ENCODE assay signal across 15 cellular contexts in genomic region chr7:1046722-1047679, GRCh38. TPM values are rescaled to one million over a fixed set of nuclear protein-coding genes. Genes with fewer than 3 reads are reported as not detected.
A peak's percentile ranks its signal among the peaks of the same experiment; 100 is the strongest.
DNase-seq lines count a peak whose midpoint lies in the region; ATAC-seq and TF ChIP-seq lines count a peak whose summit lies in the region.
"Had no signal": no experiment of that assay in that cellular context is flagged by ENCODE, and none has a peak within 500 bp of the region (broad histone marks: within the 10 kb centered on the region; RNA-seq: fewer than 3 reads in every experiment).

No MANE protein-coding gene starts in this region.

- peaks cover 68% of the 10 kb centered on the region for H3K4me1 Mint-ChIP-seq in neural progenitor cell

- H4K20me1 ChIP-seq in PC-9 (ENCODE audit: insufficient read depth): peaks cover 36% of the 10 kb centered on the region
- peaks cover 39% of the 10 kb centered on the region for H4K20me1 ChIP-seq in neural progenitor cell (ENCODE audit: low read depth)

- CTCF ChIA-PET in PC-9 (lab: Charles Lee): no interaction called here

- POLR2A ChIA-PET in PC-9 (lab: Charles Lee; ENCODE audit: unreplicated experiment): interaction anchor here (0.6 kb wide), 1 partner anchor 9 kb away, joined by 4 read pairs; no protein-coding TSS in a partner anchor

- intact Hi-C loops in PC-9 (cut with micrococcal nuclease; ENCODE audit: unreplicated experiment) (no loop called here), body of pancreas (cut with DNase I) (no loop called here)

- H3K27ac ChIP-seq in PC-9: 0 out of 2 replicates have a peak overlapping the region, but pooled peaks have one; percentile 4
- peak overlapping the region; percentile 14 to 58 (median 21) for H3K27ac ChIP-seq in body of pancreas
- peak overlapping the region; percentile 2 for H3K27ac ChIP-seq in neural progenitor cell

- peaks cover 48% of the 10 kb centered on the region for H3K4me1 ChIP-seq in PC-9 (replicated peaks; ENCODE audit: insufficient read depth)
- H3K4me1 ChIP-seq in body of pancreas: peaks cover 53% of the 10 kb centered on the region
- H3K4me1 ChIP-seq in neural progenitor cell: peaks cover 44% of the 10 kb centered on the region

- H3K9me2 ChIP-seq in PC-9 (ENCODE audit: insufficient read depth): no peaks in the 10 kb centered on the region

- no peak for TF ChIP-seq POLR2A in body of pancreas (IDR thresholded peaks at IDR 0.05)

- H3K27ac Mint-ChIP-seq in neural progenitor cell: peak overlapping the region; percentile 50
- H3K27ac Mint-ChIP-seq: memory B cell had no signal

- H3K4me2 ChIP-seq in PC-9 (peak overlapping the region; percentile 39), neural progenitor cell (peak overlapping the region; percentile 24)

- no peak for ATAC-seq in body of pancreas
- no peak for ATAC-seq in HG03045 (IDR thresholded peaks at IDR 0.05; ENCODE audit: unreplicated experiment)

- H3K9me3 ChIP-seq in PC-9 (ENCODE audit: insufficient read depth, low read depth): no peaks in the 10 kb centered on the region
- H3K9me3 ChIP-seq in body of pancreas: no peaks in the 10 kb centered on the region
- no peaks in the 10 kb centered on the region for H3K9me3 ChIP-seq in neural progenitor cell (ENCODE audit: low read depth)

- H3K9ac ChIP-seq in neural progenitor cell: no peak overlapping the region

- H3K27me3 ChIP-seq in PC-9 (ENCODE audit: insufficient read depth, low read depth) (no peaks in the 10 kb centered on the region), body of pancreas (no peaks in the 10 kb centered on the region), neural progenitor cell (no peaks in the 10 kb centered on the region)

- H3F3A ChIP-seq in PC-9 (ENCODE audit: insufficient read depth, low read depth) (peaks cover 58% of the 10 kb centered on the region), neural progenitor cell (ENCODE audit: low read depth) (peaks cover 41% of the 10 kb centered on the region)

- H3K79me2 ChIP-seq in PC-9 (ENCODE audit: low read depth): peaks cover 25% of the 10 kb centered on the region
- H3K79me2 ChIP-seq in neural progenitor cell (ENCODE audit: low read depth): peaks cover 44% of the 10 kb centered on the region

- no peaks in the 10 kb centered on the region for H3K36me3 Mint-ChIP-seq in neural progenitor cell
- H3K36me3 Mint-ChIP-seq: memory B cell had no signal

- peak overlapping the region; percentile 38 for H3K4me3 Mint-ChIP-seq in neural progenitor cell
- H3K4me3 Mint-ChIP-seq: dendritic cell treated with granulocyte-macrophage colony-stimulating factor and Interleukin-4, amounts not matched to agents 40 ng/mL and 50 ng/mL, for 4 days; memory B cell had no signal

- WGBS in body of pancreas, 2 donors: 33 to 39% methylated on average over 15 of the region's 15 CpGs

- H3K36me3 ChIP-seq in PC-9 (ENCODE audit: low read depth): no peaks in the 10 kb centered on the region
- H3K36me3 ChIP-seq in body of pancreas (replicated peaks in 1 of 2; ENCODE audit: insufficient read depth in 1 of 2, low read depth in 2 of 2): no peaks in the 10 kb centered on the region
- H3K36me3 ChIP-seq in neural progenitor cell: no peaks in the 10 kb centered on the region

- peaks cover 3% of the 10 kb centered on the region for H3K27me3 Mint-ChIP-seq in neural progenitor cell (ENCODE audit: insufficient read depth, low read depth)

- DNase-seq in activated CD4-positive, CD25-positive, alpha-beta regulatory T cell treated with anti-CD3 and anti-CD28 coated beads, Interleukin-2, amount 50 U/mL, for 16 hours (ENCODE audit: low read depth, low spot score): peak; percentile 18
- no peak for DNase-seq in activated CD4-positive, CD25-positive, alpha-beta regulatory T cell (lab: John Stamatoyannopoulos, UW)
- peak; percentile 71 to 78 for DNase-seq in PC-9
- peak; percentile 52 to 79 (median 68) for DNase-seq in body of pancreas
- DNase-seq in neural progenitor cell (ENCODE audit: low spot score): no peak
- no peak for DNase-seq in amniotic stem cell (lab: John Stamatoyannopoulos, UW)
- DNase-seq in anterior cingulate cortex (lab: John Stamatoyannopoulos, UW): no peak
- DNase-seq: ACHN, GDM1, KG1, NCI-H226, SHP77 treated with DMSO at 0.1 percent for 48 hours had no signal

- TF ChIP-seq CTCF in PC-9 (conservative IDR thresholded peaks at IDR 0.05) (no peak), body of pancreas (IDR thresholded peaks at IDR 0.05) (no peak), neural progenitor cell (IDR thresholded peaks at IDR 0.05) (no peak)

- no peak overlapping the region for H3K4me3 ChIP-seq in PC-9
- H3K4me3 ChIP-seq in body of pancreas: no peak overlapping the region
- no peak overlapping the region for H3K4me3 ChIP-seq in neural progenitor cell

- no peak overlapping the region for H2AFZ ChIP-seq in PC-9
- H2AFZ ChIP-seq in neural progenitor cell (replicated peaks): no peak overlapping the region

- no peaks in the 10 kb centered on the region for H3K9me3 Mint-ChIP-seq in neural progenitor cell
- H3K9me3 Mint-ChIP-seq: dendritic cell treated with granulocyte-macrophage colony-stimulating factor and Interleukin-4, amounts not matched to agents 40 ng/mL and 50 ng/mL, for 4 days; memory B cell had no signal

- no TSS peak for BruUV-seq in PC-9 (replicated peaks; lab: Mats Ljungman, UMichigan)

RNA-seq across cellular contexts. Expression of gene GPR146, which starts 2.7 kb away (rescaled TPM):
- total RNA-seq in PC-9 (2021) (3.4 and 4.3 TPM in 2 replicates), body of pancreas (10 to 100 TPM in 1 of 2 donors, 1 to 10 TPM in 1; 8.8 to 11.2 TPM), neural progenitor cell (ENCODE audit: low replicate concordance) (0.79 and 3.5 TPM in 2 replicates)

RNA-seq across cellular contexts. Expression of gene GPER1, which starts 40.9 kb away (rescaled TPM):
- 0.37 and 0.85 TPM in 2 replicates for total RNA-seq in PC-9 (2021)
- total RNA-seq in body of pancreas: 1 to 10 TPM in 1 of 2 donors, not detected in 1; 1.0 TPM
- total RNA-seq in neural progenitor cell (ENCODE audit: low replicate concordance): 1.2 and 1.3 TPM in 2 replicates

Comparison
In these comparisons a context has a peak if more than half of its experiments do, and no peak if none do; other contexts are left out.
1. DNase-seq: peak in activated CD4-positive, CD25-positive, alpha-beta regulatory T cell treated with anti-CD3 and anti-CD28 coated beads, Interleukin-2, amount 50 U/mL, for 16 hours (single experiment), PC-9 (2 of 2) and body of pancreas (4 of 4); none in activated CD4-positive, CD25-positive, alpha-beta regulatory T cell (0 of 4), neural progenitor cell (single experiment), amniotic stem cell (single experiment) and anterior cingulate cortex (0 of 58).
2. Peak in every context shown above with its lines, with median percentiles within 50 percentile points of each other: H3K27ac ChIP-seq.